Comparison of ENCODE assay signal across 19 cellular contexts in the genomic region with DNA sequence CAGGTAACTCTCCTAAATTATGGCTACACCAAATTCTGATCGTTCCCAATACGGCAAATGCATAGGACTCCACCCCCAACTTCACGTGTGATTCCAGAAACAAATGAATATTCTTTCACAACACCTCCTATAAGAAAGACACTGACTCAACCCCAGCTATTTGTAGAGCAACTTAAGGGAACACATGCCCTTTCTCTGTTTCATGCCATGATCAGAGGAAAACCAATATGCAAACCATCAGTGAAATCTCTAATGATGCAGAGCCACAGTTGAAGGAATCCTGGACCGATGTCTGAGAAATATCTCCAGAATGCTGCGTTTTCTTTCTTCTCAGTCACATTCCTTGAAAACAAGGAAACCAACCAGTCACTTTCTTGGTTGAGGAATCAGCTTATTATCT.
"Had no signal": no experiment of that assay in that cellular context is flagged by ENCODE, and none has a peak within 500 bp of the region (broad histone marks: within the 10 kb centered on the region; RNA-seq: fewer than 3 reads in every experiment).

No MANE protein-coding gene starts in this region.

- H3K9me3 ChIP-seq: ovary, testis had no signal

- H3K27ac ChIP-seq: ascending aorta, epithelial cell of prostate, ovary, testis had no signal

- H3K4me1 ChIP-seq: testis had no signal

- H3K27me3 ChIP-seq: ascending aorta, testis had no signal

- H3K36me3 ChIP-seq: ascending aorta, ovary had no signal

- H3K4me3 ChIP-seq: ascending aorta, ovary, testis had no signal

- ATAC-seq: activated naive CD8-positive, alpha-beta T cell treated with anti-CD3 and anti-CD28 coated beads, Interleukin-2, amount 50 U/mL, for 24 hours; left lobe of liver had no signal

- DNase-seq: activated CD4-positive, alpha-beta T cell treated with anti-CD3 and anti-CD28 coated beads, Interleukin-2, amount 10 ng/mL, durations not matched to agents 7 days and 5 days; activated CD4-positive, CD25-positive, alpha-beta regulatory T cell; activated CD8-positive, alpha-beta memory T cell treated with anti-CD3 and anti-CD28 coated beads for 24 hours; activated naive CD4-positive, alpha-beta T cell treated with Interleukin-2 at 50 U/mL for 16 hours; activated naive CD8-positive, alpha-beta T cell treated with anti-CD3 and anti-CD28 coated beads, Interleukin-2, amount 50 U/mL, for 24 hours; caudate nucleus; cortex of kidney; effector CD8-positive, alpha-beta T cell; foreskin melanocyte; head of caudate nucleus; mesenchymal stem cell; ovary; stimulated activated CD4-positive, alpha-beta T cell treated with anti-CD3 and anti-CD28 coated beads, Interleukin-4, amount 100 ng/mL, for 1 hour; stimulated activated CD8-positive, alpha-beta memory T cell treated with anti-CD3 and anti-CD28 coated beads, Interleukin-4, amount 100 ng/mL, for 48 hours; T-helper 2 cell; testis had no signal
